ENCODE assay signal across 24 cellular contexts in the genomic region with DNA sequence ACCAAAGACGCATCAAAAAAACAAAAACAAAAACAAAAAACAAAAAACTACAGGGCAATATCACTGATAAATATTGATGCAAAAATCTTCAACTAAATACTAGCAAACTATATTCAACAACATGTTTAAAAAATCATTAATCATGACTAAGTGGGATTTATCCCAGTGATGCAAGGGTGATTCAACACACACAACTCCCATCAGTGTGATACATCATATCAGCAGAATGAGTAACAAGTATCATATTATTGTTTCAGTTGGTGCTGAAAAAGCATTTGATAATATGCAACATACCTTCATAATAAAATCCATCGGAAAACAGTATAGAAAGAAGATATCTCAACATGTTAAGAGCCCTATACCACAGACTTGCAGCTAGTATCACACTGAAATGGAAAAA.
"Had no signal": no experiment of that assay in that cellular context is flagged by ENCODE, and none has a peak within 500 bp of the region (broad histone marks: within the 10 kb centered on the region; RNA-seq: fewer than 3 reads in every experiment).

No MANE protein-coding gene starts in this region.

- DNase-seq: effector memory CD4-positive, alpha-beta T cell; gastrocnemius medialis; heart right ventricle; hypothalamus; kidney glomerular epithelial cell; mucosa of descending colon; naive thymus-derived CD8-positive, alpha-beta T cell; psoas muscle; retina; right lobe of liver; spleen; stimulated activated CD4-positive, alpha-beta T cell treated with anti-CD3 and anti-CD28 coated beads, Interleukin-15, amount 100 ng/mL, for 24 hours; stimulated activated CD4-positive, alpha-beta T cell treated with anti-CD3 and anti-CD28 coated beads, Interleukin-1b, Interleukin-23, amount 100 ng/mL, for 48 hours; stimulated activated CD4-positive, alpha-beta T cell treated with anti-CD3 and anti-CD28 coated beads, Interleukin-4, amount 100 ng/mL, for 24 hours; tibial artery; upper lobe of left lung; uterus had no signal

- H3K9me3 ChIP-seq: gastrocnemius medialis, mucosa of descending colon, neutrophil, psoas muscle, right lobe of liver, tibial artery, upper lobe of left lung, uterus had no signal

- H3K4me3 Mint-ChIP-seq: naive thymus-derived CD8-positive, alpha-beta T cell; stimulated activated memory B cell treated with anti-CD40 and anti-IgM and Interleukin-4, amounts not matched to agents 10 μg/mL and 1 μg/mL and 100 μg/mL, for 72 hours; stimulated activated naive CD8-positive, alpha-beta T cell treated with anti-CD3 and anti-CD28 coated beads, Interleukin-15, Interleukin-2, amounts not matched to agents 100 ng/mL and 50 ng/mL, for 24 hours had no signal

- H3K27ac Mint-ChIP-seq: naive thymus-derived CD8-positive, alpha-beta T cell; stimulated activated memory B cell treated with anti-CD40 and anti-IgM and Interleukin-4, amounts not matched to agents 10 μg/mL and 1 μg/mL and 100 μg/mL, for 72 hours; stimulated activated naive CD8-positive, alpha-beta T cell treated with anti-CD3 and anti-CD28 coated beads, Interleukin-15, Interleukin-2, amounts not matched to agents 100 ng/mL and 50 ng/mL, for 24 hours had no signal

- H3K36me3 ChIP-seq: esophagus muscularis mucosa, gastrocnemius medialis, heart right ventricle, neutrophil, right lobe of liver, spleen, tibial artery, upper lobe of left lung, uterus had no signal

- H3K27me3 ChIP-seq: esophagus muscularis mucosa, gastrocnemius medialis, heart right ventricle, neutrophil, right lobe of liver, spleen, tibial artery, upper lobe of left lung, uterus had no signal

- H3K4me1 Mint-ChIP-seq: naive thymus-derived CD8-positive, alpha-beta T cell had no signal

- FAIRE-seq: islet of Langerhans had no signal

- H3K27ac ChIP-seq: epithelial cell of prostate, esophagus muscularis mucosa, gastrocnemius medialis, heart right ventricle, neutrophil, psoas muscle, right lobe of liver, spleen, tibial artery, upper lobe of left lung, uterus had no signal

- ATAC-seq: gastrocnemius medialis; heart right ventricle; left lobe of liver; mucosa of descending colon; naive thymus-derived CD8-positive, alpha-beta T cell; psoas muscle; right lobe of liver; stimulated activated memory B cell treated with anti-CD40 and anti-IgM and Interleukin-4, amounts not matched to agents 10 μg/mL and 1 μg/mL and 100 μg/mL, for 72 hours had no signal

- H3K36me3 Mint-ChIP-seq: naive thymus-derived CD8-positive, alpha-beta T cell had no signal

- H3K4me1 ChIP-seq: esophagus muscularis mucosa, gastrocnemius medialis, heart right ventricle, psoas muscle, right lobe of liver, spleen, tibial artery, upper lobe of left lung, uterus had no signal

- H3K27me3 Mint-ChIP-seq: naive thymus-derived CD8-positive, alpha-beta T cell; stimulated activated memory B cell treated with anti-CD40 and anti-IgM and Interleukin-4, amounts not matched to agents 10 μg/mL and 1 μg/mL and 100 μg/mL, for 72 hours; stimulated activated naive CD8-positive, alpha-beta T cell treated with anti-CD3 and anti-CD28 coated beads, Interleukin-15, Interleukin-2, amounts not matched to agents 100 ng/mL and 50 ng/mL, for 24 hours had no signal

- H3K4me3 ChIP-seq: esophagus muscularis mucosa, gastrocnemius medialis, heart right ventricle, mucosa of descending colon, psoas muscle, right lobe of liver, spleen, tibial artery, upper lobe of left lung, uterus had no signal
